ENCODE assay signal across 10 cellular contexts in genomic region chr2:139790807-139791206, GRCh38.
DNase-seq lines count a peak whose midpoint lies in the region; ATAC-seq and TF ChIP-seq lines count a peak whose summit lies in the region.
"Had no signal": no experiment of that assay in that cellular context is flagged by ENCODE, and none has a peak within 500 bp of the region (broad histone marks: within the 10 kb centered on the region; RNA-seq: fewer than 3 reads in every experiment).

No MANE protein-coding gene starts in this region.

- H3K4me1 ChIP-seq in breast epithelium (no peaks in the 10 kb centered on the region), NT2/D1 (ENCODE audit: insufficient read depth, insufficient read length) (no peaks in the 10 kb centered on the region)

- no peaks in the 10 kb centered on the region for H3K36me3 Mint-ChIP-seq in T-helper 17 cell (ENCODE audit: low read depth)

- no peak for ATAC-seq in T-helper 17 cell

- no peak overlapping the region for H3K9ac ChIP-seq in NT2/D1 (ENCODE audit: insufficient read length, low read depth)

- DNase-seq in T47D (ENCODE audit: low read depth in 1 of 2, low spot score in 1 of 2) (peak; percentile 13 to 57), breast epithelium (ENCODE audit: low spot score in 2 of 2) (no peak), NT2/D1 (ENCODE audit: low read depth, low spot score) (peak; percentile 9), epithelial cell of proximal tubule (ENCODE audit: low read depth) (peak; percentile 13), superior temporal gyrus (ENCODE audit: extremely low spot score) (peak; percentile 76), T-helper 17 cell (no peak)
- no peak for DNase-seq in activated effector memory CD4-positive, alpha-beta T cell treated with anti-CD3 and anti-CD28 coated beads, Interleukin-2, amount 50 U/mL, for 16 hours
- DNase-seq in effector CD4-positive, alpha-beta T cell: no peak

- H3K27me3 ChIP-seq in breast epithelium (no peaks in the 10 kb centered on the region), NT2/D1 (ENCODE audit: insufficient read depth, insufficient read length) (no peaks in the 10 kb centered on the region)

- H3K9me3 ChIP-seq in breast epithelium: no peaks in the 10 kb centered on the region
- no peaks in the 10 kb centered on the region for H3K9me3 ChIP-seq in NT2/D1 (ENCODE audit: insufficient read depth, low read length)
- H3K9me3 ChIP-seq in T-helper 17 cell (ENCODE audit: control insufficient read depth, low read length, poor library complexity, severe bottlenecking): no peaks in the 10 kb centered on the region

- in situ Hi-C loops in T47D (cut with HindIII; ENCODE audit: low pct_unique_long_range_greater_than_20kb, low sequenced_read_pairs): no loop called here

- intact Hi-C loops in breast epithelium (cut with DNase I; ENCODE audit: low total_unique reads): no loop called here

- no peak overlapping the region for H3K4me3 Mint-ChIP-seq in T-helper 17 cell

- H3K27ac Mint-ChIP-seq in T-helper 17 cell: no peak overlapping the region

- no peaks in the 10 kb centered on the region for H3K4me1 Mint-ChIP-seq in T-helper 17 cell

- H3K4me3 ChIP-seq in breast epithelium: no peak overlapping the region
- H3K4me3 ChIP-seq in NT2/D1 (ENCODE audit: insufficient read length, low read depth): no peak overlapping the region
- H3K4me3 ChIP-seq in epithelial cell of proximal tubule (ENCODE audit: low read depth, low read length): no peak overlapping the region
- H3K4me3 ChIP-seq: skin epidermis had no signal

- H3K36me3 ChIP-seq in breast epithelium (no peaks in the 10 kb centered on the region), NT2/D1 (ENCODE audit: insufficient read depth, insufficient read length, low read length) (no peaks in the 10 kb centered on the region)

- no peak for TF ChIP-seq POLR2A in breast epithelium (IDR thresholded peaks at IDR 0.05)

- H3K27me3 Mint-ChIP-seq in T-helper 17 cell: no peaks in the 10 kb centered on the region

- no peak overlapping the region for H3K27ac ChIP-seq in breast epithelium
- H3K27ac ChIP-seq: HL-60, skin epidermis had no signal

- peak in 1 of 3 donors; percentile 20 for TF ChIP-seq CTCF in breast epithelium (IDR thresholded peaks at IDR 0.05)
- peak; percentile 42 for TF ChIP-seq CTCF in epithelial cell of proximal tubule (conservative IDR thresholded peaks at IDR 0.05; ENCODE audit: low read depth, low read length)

Comparison
In these comparisons a context has a peak if more than half of its experiments do, and no peak if none do; other contexts are left out.
1. DNase-seq: peak in T47D (2 of 2), NT2/D1 (single experiment), epithelial cell of proximal tubule (single experiment) and superior temporal gyrus (single experiment); none in breast epithelium (0 of 2), activated effector memory CD4-positive, alpha-beta T cell treated with anti-CD3 and anti-CD28 coated beads, Interleukin-2, amount 50 U/mL, for 16 hours (single experiment), T-helper 17 cell (0 of 3) and effector CD4-positive, alpha-beta T cell (single experiment).